Comparison of ENCODE assay signal across 18 cellular contexts in genomic region chr6:140039343-140039742, GRCh38.
"Had no signal": no experiment of that assay in that cellular context is flagged by ENCODE, and none has a peak within 500 bp of the region (broad histone marks: within the 10 kb centered on the region; RNA-seq: fewer than 3 reads in every experiment).

No MANE protein-coding gene starts in this region.

- H3K27me3 ChIP-seq: esophagus squamous epithelium, neural progenitor cell, pancreas, upper lobe of left lung had no signal

- H3K4me2 ChIP-seq: neural progenitor cell, smooth muscle cell had no signal

- H3K36me3 ChIP-seq: esophagus squamous epithelium, neural progenitor cell, pancreas, thoracic aorta, upper lobe of left lung had no signal

- H2AFZ ChIP-seq: neural progenitor cell had no signal

- H3K9me3 ChIP-seq: mucosa of descending colon, pancreas had no signal

- H3K4me1 ChIP-seq: neural progenitor cell, pancreas had no signal

- DNase-seq: activated CD4-positive, alpha-beta memory T cell treated with anti-CD3 and anti-CD28 coated beads for 36 hours; activated CD4-positive, alpha-beta T cell treated with anti-CD3 and anti-CD28 coated beads for 4 hours; activated gamma-delta T cell treated with Interleukin-2 at 50 U/mL for 16 hours; activated T-cell treated with anti-CD3 and anti-CD28 coated beads for 4 hours; effector memory CD8-positive, alpha-beta T cell; esophagus squamous epithelium; mesenchymal stem cell; mucosa of descending colon; naive B cell; pancreas; stimulated activated CD4-positive, alpha-beta T cell treated with anti-CD3 and anti-CD28 coated beads, Interleukin-4, amount 100 ng/mL, for 1 hour; T-helper 2 cell; upper lobe of left lung had no signal

- ATAC-seq: effector memory CD8-positive, alpha-beta T cell; mucosa of descending colon; pancreas; sciatic nerve; WTC11 had no signal

- H3K27ac ChIP-seq: esophagus squamous epithelium, neural progenitor cell, pancreas, thoracic aorta, upper lobe of left lung had no signal

- H3K4me3 ChIP-seq: esophagus squamous epithelium, mucosa of descending colon, neural progenitor cell, pancreas, smooth muscle cell, thoracic aorta, upper lobe of left lung had no signal

- H3K9ac ChIP-seq: neural progenitor cell had no signal
